1 cellular context compared by ENCODE assay signal in genomic region chr4:14871676-14872430, GRCh38.
TF ChIP-seq lines count a peak whose summit lies in the region.

No MANE protein-coding gene starts in this region.

TF ChIP-seq in liver, 16 proteins besides CTCF, POLR2A, EP300 and RAD21 (continued from another document):
- TF ChIP-seq, protein P1, sequence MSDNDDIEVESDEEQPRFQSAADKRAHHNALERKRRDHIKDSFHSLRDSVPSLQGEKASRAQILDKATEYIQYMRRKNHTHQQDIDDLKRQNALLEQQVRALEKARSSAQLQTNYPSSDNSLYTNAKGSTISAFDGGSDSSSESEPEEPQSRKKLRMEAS (IDR thresholded peaks at IDR 0.05): no peak
